Comparison of ENCODE assay signal across 23 cellular contexts in genomic region chr13:29868581-29868980, GRCh38.
"Had no signal": no experiment of that assay in that cellular context is flagged by ENCODE, and none has a peak within 500 bp of the region (broad histone marks: within the 10 kb centered on the region; RNA-seq: fewer than 3 reads in every experiment).

No MANE protein-coding gene starts in this region.

- H3K4me2 ChIP-seq: PC-9, SK-N-SH had no signal

- H3K9me2 ChIP-seq: SK-N-SH had no signal

- H3K9me3 ChIP-seq: Peyer's patch, SK-N-SH had no signal

- H3K4me3 ChIP-seq: PC-9, Peyer's patch had no signal

- DNase-seq: IMR-90, Karpas-422, KG1, MM.1S, NCI-H1092 treated with DMSO at 0.1 percent for 48 hours, NCI-H1436, NCI-H187, NCI-H2029, NCI-H2081 treated with DMSO at 0.1 percent for 48 hours, NCI-H2171, NCI-H226, NCI-H446, NCI-H510A, NCI-H524 treated with DMSO at 0.1 percent for 48 hours, NCI-H69, NCI-H774, PC-9, Peyer's patch, SIG-M5, SK-N-SH, SW 1271 had no signal

- ATAC-seq: HepG2, Right ventricle myocardium inferior had no signal

- H3K36me3 ChIP-seq: Peyer's patch had no signal

- H3K27ac ChIP-seq: PC-9, Peyer's patch had no signal

- H2AFZ ChIP-seq: PC-9 had no signal

- H3K4me1 ChIP-seq: Peyer's patch had no signal

- H3K27me3 ChIP-seq: Peyer's patch had no signal
